8 cellular contexts compared by ENCODE assay signal in genomic region chr4:139603576-139604387, GRCh38. TPM values are rescaled to one million over a fixed set of nuclear protein-coding genes. Genes with fewer than 3 reads are reported as not detected.
DNase-seq lines count a peak whose midpoint lies in the region; ATAC-seq, FAIRE-seq and TF ChIP-seq lines count a peak whose summit lies in the region.

No MANE protein-coding gene starts in this region.

- FAIRE-seq in urothelium cell line (lab: Jason Lieb, UNC), result no peak
- FAIRE-seq in GM12892 (lab: Jason Lieb, UNC), result no peak

- ATAC-seq in left lobe of liver, result peak; percentile 88

- no peak for TF ChIP-seq POLR2A in GM12892 (IDR thresholded peaks at IDR 0.05; ENCODE audit: low read depth, low read length)

- DNase-seq in activated gamma-delta T cell treated with Interleukin-2 at 50 U/mL for 16 hours, result peak; percentile 29
- DNase-seq in activated gamma-delta T cell (lab: John Stamatoyannopoulos, UW), result no peak
- DNase-seq in HT1080 (ENCODE audit: low read depth), result peak; percentile 66
- peak; percentile 96 for DNase-seq in OCI-M1 (lab: John Stamatoyannopoulos, UW)
- peak; percentile 40 for DNase-seq in cerebellum (ENCODE audit: low spot score)
- DNase-seq in left lobe of liver (ENCODE audit: low spot score), result no peak
- peak; percentile 51 for DNase-seq in urothelium cell line (ENCODE audit: low spot score)
- no peak for DNase-seq in GM12892 (ENCODE audit: insufficient read length)

RNA-seq across cellular contexts. Expression of gene SETD7, which starts 47.8 kb away (rescaled TPM):
- 42.2 and 45.2 TPM in 2 replicates for total RNA-seq in HT1080 (2014; rRNA removed; shearing (Covaris generic))
- polyA plus RNA-seq in HT1080 (2015; cell fraction: cytosol; rRNA removed), result 26.0 and 33.2 TPM in 2 replicates
- 19.7 and 20.2 TPM in 2 replicates for polyA plus RNA-seq in HT1080 (2015; cell fraction: nucleus; rRNA removed)
- total RNA-seq in cerebellum (30.7 TPM), left lobe of liver (47.0 TPM)
- 0.15 TPM for polyA plus RNA-seq in GM12892 (2012; ENCODE audit: missing spikeins)

Comparison
In these comparisons a context has a peak if more than half of its experiments do, and no peak if none do; other contexts are left out.
1. DNase-seq: peak in activated gamma-delta T cell treated with Interleukin-2 at 50 U/mL for 16 hours (single experiment), HT1080 (single experiment), OCI-M1 (single experiment), cerebellum (single experiment) and urothelium cell line (single experiment); none in activated gamma-delta T cell (single experiment), left lobe of liver (single experiment) and GM12892 (single experiment).